8 cellular contexts compared by ENCODE assay signal in genomic region chr1:225777583-225778411, GRCh38. TPM values are rescaled to one million over a fixed set of nuclear protein-coding genes. Genes with fewer than 3 reads are reported as not detected.
A peak's percentile ranks its signal among the peaks of the same experiment; 100 is the strongest.
DNase-seq lines count a peak whose midpoint lies in the region; ATAC-seq and TF ChIP-seq lines count a peak whose summit lies in the region.

SRP9 (plus strand) TSS chr1:225777826; CDS start chr1:225777941, 115 bp downstream.

- H3K27me3 Mint-ChIP-seq in activated CD4-positive, alpha-beta T cell treated with anti-CD3 and anti-CD28 coated beads, Interleukin-2, amount 10 ng/mL, durations not matched to agents 7 days and 5 days, result no peaks in the 10 kb centered on the region

- peaks cover 29% of the 10 kb centered on the region for H3K4me1 Mint-ChIP-seq in activated CD4-positive, alpha-beta T cell treated with anti-CD3 and anti-CD28 coated beads, Interleukin-2, amount 10 ng/mL, durations not matched to agents 7 days and 5 days

- H3K27ac ChIP-seq in C4-2B, result peak within 1 kb of the TSS; percentile 95

- peaks cover 32% of the 10 kb centered on the region for H3K36me3 Mint-ChIP-seq in activated CD4-positive, alpha-beta T cell treated with anti-CD3 and anti-CD28 coated beads, Interleukin-2, amount 10 ng/mL, durations not matched to agents 7 days and 5 days (ENCODE audit: low read depth)

- peak; percentile 99 for ATAC-seq in GM19328 (IDR thresholded peaks at IDR 0.05; ENCODE audit: unreplicated experiment)
- ATAC-seq in HG03520 (IDR thresholded peaks at IDR 0.05; ENCODE audit: unreplicated experiment), result peak; percentile 99
- peak; percentile 97 for ATAC-seq in left lobe of liver

- no peak within 1 kb of the TSS for H3K27ac Mint-ChIP-seq in activated CD4-positive, alpha-beta T cell treated with anti-CD3 and anti-CD28 coated beads, Interleukin-2, amount 10 ng/mL, durations not matched to agents 7 days and 5 days

- CTCF ChIA-PET in activated CD4-positive, alpha-beta T cell treated with anti-CD3 and anti-CD28 coated beads, Interleukin-2, amount 10 ng/mL, durations not matched to agents 7 days and 5 days (lab: Charles Lee), result interaction anchor here (0.5 to 3.6 kb wide), 40 partner anchors 8 to 327 kb away, joined by 3 to 21 read pairs (median 4); partner anchors contain the start of genes PYCR2, SDE2 and TMEM63A

- H3K4me3 Mint-ChIP-seq in activated CD4-positive, alpha-beta T cell treated with anti-CD3 and anti-CD28 coated beads, Interleukin-2, amount 10 ng/mL, durations not matched to agents 7 days and 5 days, result no peak within 1 kb of the TSS

- peak; percentile 98 for TF ChIP-seq CTCF in C4-2B (conservative IDR thresholded peaks at IDR 0.05)

- POLR2A ChIA-PET in activated CD4-positive, alpha-beta T cell treated with anti-CD3 and anti-CD28 coated beads, Interleukin-2, amount 10 ng/mL, durations not matched to agents 7 days and 5 days (lab: Charles Lee), result interaction anchor here (0.6 to 1.6 kb wide), 8 partner anchors 9 to 309 kb away, joined by 3 to 7 read pairs (median 6); partner anchors contain the start of genes H3-3A, PYCR2 and TMEM63A

- no peaks in the 10 kb centered on the region for H3K9me3 Mint-ChIP-seq in activated CD4-positive, alpha-beta T cell treated with anti-CD3 and anti-CD28 coated beads, Interleukin-2, amount 10 ng/mL, durations not matched to agents 7 days and 5 days

- peak; percentile 86 for DNase-seq in NCI-H526 treated with DMSO at 0.1 percent for 48 hours (lab: John Stamatoyannopoulos, UW)
- peak; percentile 100 for DNase-seq in activated CD4-positive, alpha-beta T cell treated with anti-CD3 and anti-CD28 coated beads, Interleukin-2, amount 10 ng/mL, durations not matched to agents 7 days and 5 days
- peak; percentile 98 for DNase-seq in dedifferentiated amniotic fluid mesenchymal stem cell (ENCODE audit: extremely low spot score)
- peak; percentile 99 for DNase-seq in left lobe of liver (ENCODE audit: low spot score)
- peak; percentile 98 for DNase-seq in stimulated activated CD4-positive, alpha-beta T cell treated with anti-CD3 and anti-CD28 coated beads, Interleukin-2, amount 100 ng/mL, for 4 hours (ENCODE audit: low read depth)

RNA-seq across cellular contexts. Expression of gene SRP9, which starts in this region (rescaled TPM):
- total RNA-seq in activated CD4-positive, alpha-beta T cell treated with anti-CD3 and anti-CD28 coated beads, Interleukin-2, amount 10 ng/mL, durations not matched to agents 7 days and 5 days, result 100 to 1,000 TPM; 219 to 249 TPM
- 136 TPM for total RNA-seq in left lobe of liver

Comparison
In these comparisons a context has a peak if more than half of its experiments do, and no peak if none do; other contexts are left out.
1. Peak in every context shown above with its lines: DNase-seq, ATAC-seq and H3K27ac ChIP-seq.